ENCODE assay signal across 16 cellular contexts in the genomic region with DNA sequence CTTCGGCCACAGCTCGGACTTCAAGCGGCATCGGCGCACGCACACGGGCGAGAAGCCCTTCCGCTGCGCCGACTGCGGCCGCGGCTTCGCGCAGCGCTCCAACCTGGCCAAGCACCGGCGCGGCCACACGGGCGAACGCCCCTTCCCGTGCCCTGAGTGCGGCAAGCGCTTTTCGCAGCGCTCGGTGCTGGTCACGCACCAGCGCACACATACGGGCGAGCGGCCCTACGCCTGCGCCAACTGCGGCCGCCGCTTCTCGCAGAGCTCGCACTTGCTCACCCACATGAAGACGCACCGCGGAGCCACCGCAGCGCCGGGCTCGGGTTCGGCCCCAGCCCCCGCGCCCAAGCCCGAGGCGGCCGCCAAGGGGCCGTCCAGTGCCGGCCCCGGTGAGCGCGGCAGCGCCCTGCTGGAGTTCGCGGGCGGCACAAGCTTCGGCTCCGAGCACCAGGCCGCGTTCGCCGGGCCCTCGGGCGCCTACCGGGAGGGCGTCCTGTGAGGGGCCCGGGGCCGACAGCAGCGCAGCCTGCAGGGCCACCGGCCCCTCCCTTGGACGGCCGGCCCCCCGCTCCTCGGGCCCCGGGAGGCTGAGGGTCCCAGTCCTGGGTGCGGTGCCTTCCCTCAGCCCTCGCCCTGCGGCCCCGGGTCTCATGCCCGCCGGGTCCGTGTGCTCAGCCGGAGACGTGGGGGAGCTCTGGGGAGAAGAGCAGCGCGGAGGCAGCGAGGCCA. TPM values are rescaled to one million over a fixed set of nuclear protein-coding genes. Genes with fewer than 3 reads are reported as not detected.
DNase-seq lines count a peak whose midpoint lies in the region; TF ChIP-seq lines count a peak whose summit lies in the region.
"Had no signal": no experiment of that assay in that cellular context is flagged by ENCODE, and none has a peak within 500 bp of the region (broad histone marks: within the 10 kb centered on the region; RNA-seq: fewer than 3 reads in every experiment).

No MANE protein-coding gene starts in this region.

- no peaks in the 10 kb centered on the region for H3K9me3 Mint-ChIP-seq in Caco-2 (ENCODE audit: unreplicated experiment)
- peaks cover 17% of the 10 kb centered on the region for H3K9me3 Mint-ChIP-seq in endodermal cell

- H3K4me1 Mint-ChIP-seq in Caco-2 (ENCODE audit: low read depth, unreplicated experiment) (no peaks in the 10 kb centered on the region), endodermal cell (peaks cover 8% of the 10 kb centered on the region)

- no peak overlapping the region for H3K9ac ChIP-seq in endodermal cell (ENCODE audit: extremely low read depth, low read length, poor library complexity, severe bottlenecking)

- peak overlapping the region; percentile 63 for H3K27ac Mint-ChIP-seq in Caco-2 (ENCODE audit: unreplicated experiment)
- H3K27ac Mint-ChIP-seq in endodermal cell, result no peak overlapping the region
- H3K27ac Mint-ChIP-seq: CD4-positive, alpha-beta memory T cell had no signal

- no peak overlapping the region for H3K4me3 Mint-ChIP-seq in Caco-2 (ENCODE audit: unreplicated experiment)
- no peak overlapping the region for H3K4me3 Mint-ChIP-seq in endodermal cell
- H3K4me3 Mint-ChIP-seq: CD4-positive, alpha-beta memory T cell had no signal

- no peaks in the 10 kb centered on the region for H3K27me3 Mint-ChIP-seq in Caco-2 (ENCODE audit: insufficient read depth, unreplicated experiment)
- H3K27me3 Mint-ChIP-seq in endodermal cell (ENCODE audit: insufficient read depth), result no peaks in the 10 kb centered on the region
- H3K27me3 Mint-ChIP-seq: CD4-positive, alpha-beta memory T cell had no signal

- POLR2A ChIA-PET in Caco-2 (lab: Charles Lee), result no interaction called here

- BruUV-seq in Caco-2 (replicated peaks; lab: Mats Ljungman, UMichigan), result no TSS peak

- H3K27me3 ChIP-seq in Caco-2 (replicated peaks; ENCODE audit: control insufficient read depth, insufficient read depth, low read length) (no peaks in the 10 kb centered on the region), endodermal cell (ENCODE audit: control insufficient read depth, insufficient read depth, low read length, poor library complexity, severe bottlenecking) (no peaks in the 10 kb centered on the region), left ventricle myocardium inferior (ENCODE audit: low read depth) (no peaks in the 10 kb centered on the region)
- H3K27me3 ChIP-seq: BE2C had no signal

- H3K36me3 ChIP-seq in Caco-2 (ENCODE audit: control insufficient read depth, insufficient read depth, low read length) (peaks cover 10% of the 10 kb centered on the region), endodermal cell (ENCODE audit: control insufficient read depth, insufficient read depth, low read length) (peaks cover 6% of the 10 kb centered on the region), left ventricle myocardium inferior (peaks cover 61% of the 10 kb centered on the region)

- H3K36me3 Mint-ChIP-seq in Caco-2 (ENCODE audit: insufficient read depth, unreplicated experiment) (peaks cover 49% of the 10 kb centered on the region), endodermal cell (ENCODE audit: low read depth) (peaks cover 31% of the 10 kb centered on the region)

- 97 to 99% methylated on average over 43 to 94 of the region's 94 CpGs for WGBS in endodermal cell (ENCODE audit: insufficient coverage in 1 of 2, insufficient read length in 1 of 2), 2 experiments

- H3K4me3 ChIP-seq in Caco-2 (ENCODE audit: low read depth, low read length) (no peak overlapping the region), endodermal cell (ENCODE audit: low read length) (no peak overlapping the region), left ventricle myocardium inferior (no peak overlapping the region)

- DNase-seq in Caco-2, result no peak
- peak; percentile 37 for DNase-seq in ELF-1 (ENCODE audit: low read depth, low spot score)
- peak; percentile 24 for DNase-seq in endodermal cell
- peak; percentile 74 for DNase-seq in posterior vena cava (ENCODE audit: low spot score)
- DNase-seq in NAMALWA (ENCODE audit: low spot score), result no peak
- no peak for DNase-seq in left ventricle myocardium inferior
- no peak for DNase-seq in stimulated activated CD4-positive, alpha-beta T cell treated with anti-CD3 and anti-CD28 coated beads, Interleukin-4, amount 100 ng/mL, for 4 hours
- DNase-seq: BE2C; CD4-positive, alpha-beta memory T cell; DND-41; GDM1; NCI-H1417; NCI-H1930; NCI-H446; NCI-H69; Right ventricle myocardium superior had no signal

- H3K4me1 ChIP-seq in Caco-2, result no peaks in the 10 kb centered on the region
- H3K4me1 ChIP-seq in endodermal cell (ENCODE audit: control insufficient read depth, insufficient read depth, low read length), result no peaks in the 10 kb centered on the region
- no peaks in the 10 kb centered on the region for H3K4me1 ChIP-seq in left ventricle myocardium inferior
- H3K4me1 ChIP-seq: BE2C had no signal

- intact Hi-C loops in Caco-2 (cut with micrococcal nuclease; ENCODE audit: unreplicated experiment), result no loop called here
- intact Hi-C loops in posterior vena cava (cut with DNase I), result no loop called here
- intact Hi-C loops in left ventricle myocardium inferior (cut with micrococcal nuclease), result no loop called here

- CTCF ChIA-PET in Caco-2 (lab: Charles Lee), result no interaction called here

- H3K27ac ChIP-seq in endodermal cell (ENCODE audit: low read depth, low read length) (no peak overlapping the region), left ventricle myocardium inferior (replicated peaks) (no peak overlapping the region)

- H3K9me3 ChIP-seq in Caco-2 (no peaks in the 10 kb centered on the region), endodermal cell (ENCODE audit: control insufficient read depth, low read length) (no peaks in the 10 kb centered on the region), left ventricle myocardium inferior (replicated peaks) (peaks cover 6% of the 10 kb centered on the region)
- H3K9me3 ChIP-seq: BE2C had no signal

- TF ChIP-seq CTCF in Caco-2 (IDR thresholded peaks at IDR 0.05; ENCODE audit: insufficient read depth in 1 of 2, low read depth in 1 of 2, low read length in 1 of 2, severe bottlenecking in 1 of 2, unreplicated experiment in 1 of 2) (no peak), endodermal cell (conservative IDR thresholded peaks at IDR 0.05) (no peak), left ventricle myocardium inferior (IDR thresholded peaks at IDR 0.05; ENCODE audit: borderline replicate concordance) (no peak)

RNA-seq across cellular contexts. Expression of gene ZNF316, which starts 17.2 kb away (rescaled TPM):
- 34.1 and 34.3 TPM in 2 replicates for total RNA-seq in Caco-2 (2022)
- total RNA-seq in endodermal cell, result 10 to 100 TPM; 21.4 to 29.6 TPM
- polyA plus RNA-seq in endodermal cell (2013, experiment 1 of 2), result 33.6 TPM
- 24.9 TPM for polyA plus RNA-seq in endodermal cell (2013, experiment 2 of 2)
- total RNA-seq in posterior vena cava, result 10 to 100 TPM; 16.1 to 22.5 TPM
- total RNA-seq in left ventricle myocardium inferior, result 17.7 TPM

RNA-seq across cellular contexts. Expression of gene ZNF853, which starts 38.9 kb away (rescaled TPM):
- total RNA-seq in Caco-2 (2022) (10.1 and 12.3 TPM in 2 replicates), endodermal cell (10 to 100 TPM; 14.2 to 17.2 TPM), posterior vena cava (10 to 100 TPM in 1 of 2 donors, 1 to 10 TPM in 1; 8.1 to 11.9 TPM), left ventricle myocardium inferior (15.0 TPM)
- 11.1 TPM for polyA plus RNA-seq in endodermal cell (2013, experiment 1 of 2)
- polyA plus RNA-seq in endodermal cell (2013, experiment 2 of 2), result 10.6 TPM

RNA-seq across cellular contexts. Expression of gene ZNF12, which starts 52.5 kb away (rescaled TPM):
- 26.1 and 30.4 TPM in 2 replicates for total RNA-seq in Caco-2 (2022)
- total RNA-seq in endodermal cell, result 10 to 100 TPM; 24.2 to 29.4 TPM
- 20.5 TPM for polyA plus RNA-seq in endodermal cell (2013, experiment 1 of 2)
- polyA plus RNA-seq in endodermal cell (2013, experiment 2 of 2), result 19.9 TPM
- total RNA-seq in posterior vena cava, result 10 to 100 TPM; 22.6 to 25.0 TPM
- 14.2 TPM for total RNA-seq in left ventricle myocardium inferior

Comparison
In these comparisons a context has a peak if more than half of its experiments do, and no peak if none do; other contexts are left out.
1. DNase-seq: peak in ELF-1 (single experiment), endodermal cell (single experiment) and posterior vena cava (single experiment); none in Caco-2 (0 of 2), NAMALWA (single experiment), left ventricle myocardium inferior (single experiment) and stimulated activated CD4-positive, alpha-beta T cell treated with anti-CD3 and anti-CD28 coated beads, Interleukin-4, amount 100 ng/mL, for 4 hours (0 of 2).